ENCODE assay signal across 8 cellular contexts in genomic region chr14:95504135-95505029, GRCh38. TPM values are rescaled to one million over a fixed set of nuclear protein-coding genes. Genes with fewer than 3 reads are reported as not detected.
A peak's percentile ranks its signal among the peaks of the same experiment; 100 is the strongest.
DNase-seq lines count a peak whose midpoint lies in the region; ATAC-seq and TF ChIP-seq lines count a peak whose summit lies in the region.

No MANE protein-coding gene starts in this region.

- no peaks in the 10 kb centered on the region for H4K20me1 ChIP-seq in KMS-11 (ENCODE audit: insufficient read depth)

- peaks cover 60% of the 10 kb centered on the region; the same call in 1 of the 2 replicates for H3K79me2 ChIP-seq in KMS-11 (ENCODE audit: insufficient read depth, low read depth)

- peaks cover 52 to 66% of the 10 kb centered on the region in 2 donors for H3K4me1 Mint-ChIP-seq in effector memory CD8-positive, alpha-beta T cell (ENCODE audit: low read depth in 2 of 2)

- H3K27me3 Mint-ChIP-seq in effector memory CD8-positive, alpha-beta T cell, result no peaks in the 10 kb centered on the region

- H3K27ac Mint-ChIP-seq in effector memory CD8-positive, alpha-beta T cell, result peak overlapping the region; percentile 85 to 90

- H3K4me3 Mint-ChIP-seq in effector memory CD8-positive, alpha-beta T cell, result peak overlapping the region; percentile 61 to 75

- H3K27me3 ChIP-seq in KMS-11 (ENCODE audit: insufficient read depth, low read depth) (no peaks in the 10 kb centered on the region), foreskin keratinocyte (no peaks in the 10 kb centered on the region)

- no peaks in the 10 kb centered on the region for H3K9me3 Mint-ChIP-seq in effector memory CD8-positive, alpha-beta T cell

- peaks cover 18% of the 10 kb centered on the region for H3K36me3 Mint-ChIP-seq in effector memory CD8-positive, alpha-beta T cell (ENCODE audit: insufficient read depth)

- ATAC-seq in effector memory CD8-positive, alpha-beta T cell (replicated peaks), result peak; percentile 47
- ATAC-seq in foreskin keratinocyte (no peak), HG03571 (IDR thresholded peaks at IDR 0.05; ENCODE audit: unreplicated experiment) (no peak)

- no peaks in the 10 kb centered on the region for H3K36me3 ChIP-seq in KMS-11 (ENCODE audit: insufficient read depth)

- H3K4me2 ChIP-seq in KMS-11, result peak overlapping the region; percentile 51; the same call in 1 of the 2 replicates

- peak; percentile 38 for DNase-seq in stimulated activated CD4-positive, alpha-beta T cell treated with anti-CD3 and anti-CD28 coated beads, Interleukin-4, amount 100 ng/mL, for 24 hours
- no peak for DNase-seq in stimulated activated CD4-positive, alpha-beta T cell treated with anti-CD3 and anti-CD28 coated beads, Interleukin-4, amount 100 ng/mL, for 4 hours
- no peak for DNase-seq in effector memory CD8-positive, alpha-beta T cell
- DNase-seq in foreskin keratinocyte (no peak), CD1c-positive myeloid dendritic cell (ENCODE audit: extremely low spot score) (no peak), superior temporal gyrus (ENCODE audit: extremely low spot score) (no peak)

- H3K4me1 ChIP-seq in KMS-11 (ENCODE audit: low read depth, poor library complexity, severe bottlenecking) (peaks cover 68% of the 10 kb centered on the region), foreskin keratinocyte (peaks cover 12% of the 10 kb centered on the region)

- H3K27ac ChIP-seq in KMS-11 (no peak overlapping the region), foreskin keratinocyte (no peak overlapping the region)

- H2AFZ ChIP-seq in KMS-11 (ENCODE audit: low read depth), result no peak overlapping the region

- H3K9ac ChIP-seq in KMS-11, result no peak overlapping the region

- no peak overlapping the region for H3K4me3 ChIP-seq in KMS-11 (IDR thresholded peaks at IDR 0.05; ENCODE audit: insufficient read depth, low read depth, low read length)

- TF ChIP-seq CTCF in KMS-11 (conservative IDR thresholded peaks at IDR 0.05; ENCODE audit: low read depth, low read length) (no peak), foreskin keratinocyte (conservative IDR thresholded peaks at IDR 0.05) (no peak)

RNA-seq across cellular contexts. Expression of gene SYNE3, which starts 12.1 kb away (rescaled TPM):
- total RNA-seq in foreskin keratinocyte, result 5.7 and 7.7 TPM in 2 replicates
- 1.2 and 1.3 TPM in 2 replicates for polyA plus RNA-seq in foreskin keratinocyte

RNA-seq across cellular contexts. Expression of gene GLRX5, which starts 30.5 kb away (rescaled TPM):
- 47.8 and 48.6 TPM in 2 replicates for total RNA-seq in foreskin keratinocyte
- polyA plus RNA-seq in foreskin keratinocyte, result 70.0 and 70.4 TPM in 2 replicates
